ENCODE assay signal across 2 cellular contexts in the genomic region with DNA sequence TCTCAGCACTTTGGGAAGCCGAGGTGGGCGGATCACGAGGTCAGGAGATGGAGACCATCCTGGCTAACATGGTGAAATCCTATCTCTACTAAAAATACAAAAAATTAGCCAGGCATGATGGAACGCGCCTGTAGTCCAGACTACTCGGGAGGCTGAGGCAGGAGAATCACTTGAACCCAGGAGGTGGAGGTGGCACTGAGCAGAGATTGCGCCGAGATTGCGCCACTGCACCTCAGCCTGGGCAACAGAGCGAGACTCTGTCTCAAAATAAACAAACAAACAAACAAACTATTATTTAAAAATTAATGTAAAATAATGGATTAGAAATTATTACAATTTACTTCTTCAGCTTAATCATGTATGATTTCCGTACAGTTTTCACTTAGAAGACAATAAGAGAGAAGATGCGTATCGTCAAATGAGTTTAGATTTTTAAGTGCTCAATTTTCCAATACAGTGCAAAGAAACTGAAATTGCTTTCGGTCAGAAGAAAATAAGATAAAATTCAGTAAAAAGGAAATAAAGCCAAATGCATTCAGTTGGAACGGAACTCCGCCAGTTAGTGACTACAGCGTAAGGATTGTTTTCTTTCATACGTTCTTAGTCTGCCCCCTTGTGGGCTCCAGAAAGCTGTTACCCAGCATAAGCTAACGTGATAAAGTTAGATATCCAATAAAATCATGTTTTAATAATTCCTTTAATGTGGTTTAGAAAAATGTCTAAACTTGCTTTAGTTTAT.
TF ChIP-seq lines count a peak whose summit lies in the region.

No MANE protein-coding gene starts in this region.

TF ChIP-seq in HCT116, 20 proteins besides CTCF, POLR2A, EP300 and RAD21:
- TF ChIP-seq CEBPB (IDR thresholded peaks at IDR 0.05; ENCODE audit: low read depth) (no peak), ZNF274 (IDR thresholded peaks at IDR 0.05; ENCODE audit: low read depth, low read length) (no peak), ATF3 (IDR thresholded peaks at IDR 0.05) (no peak), ZFX (IDR thresholded peaks at IDR 0.05) (no peak), EZH2phosphoT487 (IDR thresholded peaks at IDR 0.05; ENCODE audit: borderline replicate concordance) (no peak), CBX3 (IDR thresholded peaks at IDR 0.05; ENCODE audit: low read depth) (no peak), SRF (IDR thresholded peaks at IDR 0.05; ENCODE audit: low read depth) (no peak), SIN3A (IDR thresholded peaks at IDR 0.05; ENCODE audit: low read depth) (no peak), FOSL1 (IDR thresholded peaks at IDR 0.05; ENCODE audit: low read depth) (no peak)
- TF ChIP-seq, protein P1, sequence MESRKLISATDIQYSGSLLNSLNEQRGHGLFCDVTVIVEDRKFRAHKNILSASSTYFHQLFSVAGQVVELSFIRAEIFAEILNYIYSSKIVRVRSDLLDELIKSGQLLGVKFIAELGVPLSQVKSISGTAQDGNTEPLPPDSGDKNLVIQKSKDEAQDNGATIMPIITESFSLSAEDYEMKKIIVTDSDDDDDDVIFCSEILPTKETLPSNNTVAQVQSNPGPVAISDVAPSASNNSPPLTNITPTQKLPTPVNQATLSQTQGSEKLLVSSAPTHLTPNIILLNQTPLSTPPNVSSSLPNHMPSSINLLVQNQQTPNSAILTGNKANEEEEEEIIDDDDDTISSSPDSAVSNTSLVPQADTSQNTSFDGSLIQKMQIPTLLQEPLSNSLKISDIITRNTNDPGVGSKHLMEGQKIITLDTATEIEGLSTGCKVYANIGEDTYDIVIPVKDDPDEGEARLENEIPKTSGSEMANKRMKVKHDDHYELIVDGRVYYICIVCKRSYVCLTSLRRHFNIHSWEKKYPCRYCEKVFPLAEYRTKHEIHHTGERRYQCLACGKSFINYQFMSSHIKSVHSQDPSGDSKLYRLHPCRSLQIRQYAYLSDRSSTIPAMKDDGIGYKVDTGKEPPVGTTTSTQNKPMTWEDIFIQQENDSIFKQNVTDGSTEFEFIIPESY (IDR thresholded peaks at IDR 0.05; ENCODE audit: extremely low read depth, insufficient replicate concordance, low read length): no peak

TF ChIP-seq in endothelial cell of umbilical vein, 7 proteins besides CTCF, POLR2A, EP300 and RAD21:
- TF ChIP-seq POLR2AphosphoS5 (IDR thresholded peaks at IDR 0.05; ENCODE audit: insufficient read depth, low read depth, low read length): no peak
- no peak for TF ChIP-seq MAX (IDR thresholded peaks at IDR 0.05; ENCODE audit: insufficient read depth, insufficient read length)
- no peak for TF ChIP-seq MYC (IDR thresholded peaks at IDR 0.05; ENCODE audit: low read depth, low read length)
- TF ChIP-seq FOS (IDR thresholded peaks at IDR 0.05; ENCODE audit: borderline replicate concordance, insufficient read depth, low read length): no peak
- no peak for TF ChIP-seq JUN (IDR thresholded peaks at IDR 0.05; ENCODE audit: borderline replicate concordance, insufficient read depth, insufficient read length, low read depth)
- no peak for TF ChIP-seq EZH2 (IDR thresholded peaks at IDR 0.05; ENCODE audit: borderline replicate concordance, low read depth, low read length, severe bottlenecking)
- no peak for TF ChIP-seq GATA2 (IDR thresholded peaks at IDR 0.05; ENCODE audit: insufficient read depth, insufficient read length, low read depth, low read length)
TF ChIP-seq in endothelial cell of umbilical vein: peak in this region for 0.
